1 cellular context compared by ENCODE assay signal in genomic region chr10:69179089-69179742, GRCh38.
TF ChIP-seq lines count a peak whose summit lies in the region.

No MANE protein-coding gene starts in this region.

TF ChIP-seq in GM12878, 131 proteins besides CTCF, POLR2A, EP300 and RAD21 (continued from another document):
- no peak for TF ChIP-seq ATF7 (IDR thresholded peaks at IDR 0.05; ENCODE audit: low read depth)
